In the genomic region with DNA sequence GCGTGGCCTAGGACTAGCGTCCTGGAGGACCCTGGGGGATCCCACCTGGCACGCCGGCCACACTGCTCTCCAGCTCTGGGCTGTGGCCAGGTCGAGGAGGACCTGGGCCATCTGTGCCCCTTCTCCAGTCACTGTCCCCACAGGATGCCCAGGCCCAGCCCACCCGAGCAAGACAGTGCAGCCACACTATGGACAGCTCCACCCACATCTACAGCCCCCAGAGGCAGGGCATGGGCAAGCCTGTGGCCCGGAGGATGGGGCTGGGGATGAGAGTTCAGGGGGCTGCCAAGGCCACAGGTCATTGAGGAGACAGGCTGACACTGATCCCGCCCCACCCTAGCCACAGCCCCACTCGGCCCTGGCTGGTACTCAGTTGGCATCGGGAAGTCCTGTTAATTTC, we compare ENCODE assay signal across 30 cellular contexts. TPM values are rescaled to one million over a fixed set of nuclear protein-coding genes. Genes with fewer than 3 reads are reported as not detected.
"Had no signal": no experiment of that assay in that cellular context is flagged by ENCODE, and none has a peak within 500 bp of the region (broad histone marks: within the 10 kb centered on the region; RNA-seq: fewer than 3 reads in every experiment).

No MANE protein-coding gene starts in this region.

- H3K4me3 ChIP-seq: neural progenitor cell, pancreas, prostate gland, right atrium auricular region, skin epidermis, smooth muscle cell, spleen, suprapubic skin, testis, tibial artery, transverse colon, upper lobe of right lung, uterus had no signal

- H3K4me2 ChIP-seq: neural progenitor cell, smooth muscle cell had no signal

- H2AFZ ChIP-seq: neural progenitor cell had no signal

- H3K27ac Mint-ChIP-seq: naive thymus-derived CD4-positive, alpha-beta T cell; natural killer cell; nephron; stimulated activated effector memory CD8-positive, alpha-beta T cell treated with anti-CD3 and anti-CD28 coated beads, Interleukin-12 subunit alpha, Interleukin-12 subunit beta, amount 100 ng/mL, for 72 hours; stimulated activated naive CD8-positive, alpha-beta T cell treated with anti-CD3 and anti-CD28 coated beads, Interleukin-15, amount 100 ng/mL, for 72 hours; type B pancreatic cell had no signal

- H3K9me3 Mint-ChIP-seq: naive thymus-derived CD4-positive, alpha-beta T cell; natural killer cell; nephron; neural progenitor cell; stimulated activated effector memory CD8-positive, alpha-beta T cell treated with anti-CD3 and anti-CD28 coated beads, Interleukin-12 subunit alpha, Interleukin-12 subunit beta, amount 100 ng/mL, for 72 hours; stimulated activated naive CD8-positive, alpha-beta T cell treated with anti-CD3 and anti-CD28 coated beads, Interleukin-15, amount 100 ng/mL, for 72 hours; type B pancreatic cell had no signal

- H3K36me3 Mint-ChIP-seq: natural killer cell; neural progenitor cell; stimulated activated effector memory CD8-positive, alpha-beta T cell treated with anti-CD3 and anti-CD28 coated beads, Interleukin-12 subunit alpha, Interleukin-12 subunit beta, amount 100 ng/mL, for 72 hours; type B pancreatic cell had no signal

- H3K27ac ChIP-seq: neural progenitor cell, neutrophil, pancreas, prostate gland, right atrium auricular region, skin epidermis, spleen, suprapubic skin, testis, tibial artery, transverse colon, upper lobe of right lung, uterus had no signal

- H3K4me3 Mint-ChIP-seq: natural killer cell; nephron; neural progenitor cell; stimulated activated effector memory CD8-positive, alpha-beta T cell treated with anti-CD3 and anti-CD28 coated beads, Interleukin-12 subunit alpha, Interleukin-12 subunit beta, amount 100 ng/mL, for 72 hours; stimulated activated naive CD8-positive, alpha-beta T cell treated with anti-CD3 and anti-CD28 coated beads, Interleukin-15, amount 100 ng/mL, for 72 hours; type B pancreatic cell had no signal

- H3K4me1 Mint-ChIP-seq: natural killer cell; neural progenitor cell; stimulated activated effector memory CD8-positive, alpha-beta T cell treated with anti-CD3 and anti-CD28 coated beads, Interleukin-12 subunit alpha, Interleukin-12 subunit beta, amount 100 ng/mL, for 72 hours; stimulated activated naive CD8-positive, alpha-beta T cell treated with anti-CD3 and anti-CD28 coated beads, Interleukin-15, amount 100 ng/mL, for 72 hours had no signal

- ATAC-seq: naive thymus-derived CD4-positive, alpha-beta T cell; pancreas; sciatic nerve; stimulated activated effector memory CD8-positive, alpha-beta T cell treated with anti-CD3 and anti-CD28 coated beads, Interleukin-12 subunit alpha, Interleukin-12 subunit beta, amount 100 ng/mL, for 72 hours; stimulated activated naive CD8-positive, alpha-beta T cell treated with anti-CD3 and anti-CD28 coated beads, Interleukin-15, Interleukin-2, amounts not matched to agents 100 U/mL and 50 U/mL, for 24 hours; upper lobe of right lung had no signal

- H3K27me3 Mint-ChIP-seq: naive thymus-derived CD4-positive, alpha-beta T cell; stimulated activated naive CD8-positive, alpha-beta T cell treated with anti-CD3 and anti-CD28 coated beads, Interleukin-15, amount 100 ng/mL, for 72 hours; type B pancreatic cell had no signal

- DNase-seq: naive thymus-derived CD4-positive, alpha-beta T cell; natural killer cell; nucleus accumbens; pancreas; retina; spleen; stimulated activated CD4-positive, alpha-beta T cell treated with anti-CD3 and anti-CD28 coated beads, Interleukin-12 subunit alpha, Interleukin-12 subunit beta, amount 100 ng/mL, for 4 hours; stimulated activated CD4-positive, alpha-beta T cell treated with anti-CD3 and anti-CD28 coated beads, Interleukin-2, amount 100 ng/mL, for 24 hours; stimulated activated CD4-positive, alpha-beta T cell treated with anti-CD3 and anti-CD28 coated beads, Interleukin-2, amount 100 ng/mL, for 48 hours; stimulated activated CD4-positive, alpha-beta T cell treated with anti-CD3 and anti-CD28 coated beads, Interleukin-4, amount 100 ng/mL, for 24 hours; stimulated activated naive CD4-positive, alpha-beta T cell; stimulated activated naive CD8-positive, alpha-beta T cell treated with anti-CD3 and anti-CD28 coated beads, Interleukin-15, amount 100 ng/mL, for 72 hours; stimulated activated naive CD8-positive, alpha-beta T cell treated with anti-CD3 and anti-CD28 coated beads, Interleukin-15, Interleukin-2, amounts not matched to agents 100 U/mL and 50 U/mL, for 24 hours; testis; tibial artery; transverse colon; upper lobe of right lung; uterus had no signal

- FAIRE-seq: pancreas had no signal

- H3K9me3 ChIP-seq: neutrophil, pancreas, prostate gland, right atrium auricular region, spleen, suprapubic skin, testis, tibial artery, transverse colon, upper lobe of right lung, uterus had no signal

- H3K4me1 ChIP-seq: neural progenitor cell, pancreas, prostate gland, right atrium auricular region, spleen, suprapubic skin, testis, tibial artery, transverse colon, upper lobe of right lung, uterus had no signal

- H3K36me3 ChIP-seq: neural progenitor cell, neutrophil, pancreas, prostate gland, right atrium auricular region, transverse colon, upper lobe of right lung, uterus had no signal

- H3K9ac ChIP-seq: neural progenitor cell had no signal

- H3K27me3 ChIP-seq: neural progenitor cell, neutrophil, pancreas, right atrium auricular region, spleen, suprapubic skin, testis, tibial artery, transverse colon, upper lobe of right lung, uterus had no signal

RNA-seq across cellular contexts. Expression of a gene that starts 30.3 kb away (rescaled TPM):
- total RNA-seq: smooth muscle cell had no signal
- polyA plus RNA-seq: neural cell had no signal
